ENCODE assay signal across 8 cellular contexts in the genomic region with DNA sequence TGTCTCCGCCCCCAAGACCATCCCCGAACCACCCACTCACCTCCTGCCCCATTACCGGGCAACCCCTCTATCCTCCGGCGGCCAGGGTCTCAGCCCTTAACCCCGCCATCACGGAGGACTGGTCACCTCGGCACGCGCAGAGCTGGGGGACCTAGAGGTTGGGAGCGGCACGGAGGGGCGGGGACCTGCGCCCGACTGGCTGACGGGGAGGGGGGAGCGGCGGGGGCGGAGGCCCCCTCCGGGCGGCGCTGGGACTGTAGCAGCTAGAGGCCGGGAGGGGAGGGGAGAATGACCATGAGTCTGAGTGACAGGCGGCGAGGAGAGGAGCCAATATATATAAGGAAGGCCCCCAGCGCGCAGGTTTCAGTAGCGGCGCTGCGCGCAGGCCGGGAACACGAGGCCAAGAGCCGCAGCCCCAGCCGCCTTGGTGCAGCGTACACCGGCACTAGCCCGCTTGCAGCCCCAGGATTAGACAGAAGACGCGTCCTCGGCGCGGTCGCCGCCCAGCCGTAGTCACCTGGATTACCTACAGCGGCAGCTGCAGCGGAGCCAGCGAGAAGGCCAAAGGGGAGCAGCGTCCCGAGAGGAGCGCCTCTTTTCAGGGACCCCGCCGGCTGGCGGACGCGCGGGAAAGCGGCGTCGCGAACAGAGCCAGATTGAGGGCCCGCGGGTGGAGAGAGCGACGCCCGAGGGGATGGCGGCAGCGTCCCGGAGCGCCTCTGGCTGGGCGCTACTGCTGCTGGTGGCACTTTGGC. TPM values are rescaled to one million over a fixed set of nuclear protein-coding genes. Genes with fewer than 3 reads are reported as not detected.
DNase-seq lines count a peak whose midpoint lies in the region; ATAC-seq and TF ChIP-seq lines count a peak whose summit lies in the region.

A gene (plus strand): TSS at position 366 of the 755 bp plus-strand sequence. CDS start 329 bp downstream, at position 695.

- peak within 1 kb of the TSS; percentile 70 to 73 for H3K27ac ChIP-seq in left lung

- intact Hi-C loops in left lung (cut with DNase I), result no loop called here

- TF ChIP-seq CTCF in left lung (IDR thresholded peaks at IDR 0.05), result no peak

- H3K36me3 ChIP-seq in left lung, result no peaks in the 10 kb centered on the region

- no peaks in the 10 kb centered on the region for H3K9me3 Mint-ChIP-seq in stimulated activated naive CD8-positive, alpha-beta T cell treated with anti-CD3 and anti-CD28 coated beads, Interleukin-15, Interleukin-2, amounts not matched to agents 100 ng/mL and 50 ng/mL, for 24 hours

- H3K4me3 Mint-ChIP-seq in stimulated activated naive CD8-positive, alpha-beta T cell treated with anti-CD3 and anti-CD28 coated beads, Interleukin-15, Interleukin-2, amounts not matched to agents 100 ng/mL and 50 ng/mL, for 24 hours, result peak within 1 kb of the TSS; percentile 60

- DNase-seq in MV-4-11 (lab: John Stamatoyannopoulos, UW) (peak; percentile 9), SK-N-DZ (ENCODE audit: low spot score) (peak; percentile 82), cerebellum (ENCODE audit: low spot score) (peak; percentile 70), left lung (peak; percentile 83 to 89), GOT3 (lab: John Stamatoyannopoulos, UW) (no peak)

- H3K4me3 ChIP-seq in GM08714 (ENCODE audit: low read length), result peak within 1 kb of the TSS; percentile 39; the same call in 1 of the 2 replicates
- peak within 1 kb of the TSS; percentile 48 to 55 for H3K4me3 ChIP-seq in left lung

- H3K27me3 Mint-ChIP-seq in stimulated activated naive CD8-positive, alpha-beta T cell treated with anti-CD3 and anti-CD28 coated beads, Interleukin-15, Interleukin-2, amounts not matched to agents 100 ng/mL and 50 ng/mL, for 24 hours, result peaks cover 66% of the 10 kb centered on the region

- peaks cover 46 to 87% of the 10 kb centered on the region in 2 donors for H3K27me3 ChIP-seq in left lung

- no peaks in the 10 kb centered on the region for H3K36me3 Mint-ChIP-seq in stimulated activated naive CD8-positive, alpha-beta T cell treated with anti-CD3 and anti-CD28 coated beads, Interleukin-15, Interleukin-2, amounts not matched to agents 100 ng/mL and 50 ng/mL, for 24 hours (ENCODE audit: low read depth)

- H3K4me1 ChIP-seq in left lung, result peaks cover 36 to 86% of the 10 kb centered on the region in 2 donors

- H3K27ac Mint-ChIP-seq in stimulated activated naive CD8-positive, alpha-beta T cell treated with anti-CD3 and anti-CD28 coated beads, Interleukin-15, Interleukin-2, amounts not matched to agents 100 ng/mL and 50 ng/mL, for 24 hours, result no peak within 1 kb of the TSS

- no peaks in the 10 kb centered on the region for H3K9me3 ChIP-seq in left lung

- H3K4me1 Mint-ChIP-seq in stimulated activated naive CD8-positive, alpha-beta T cell treated with anti-CD3 and anti-CD28 coated beads, Interleukin-15, Interleukin-2, amounts not matched to agents 100 ng/mL and 50 ng/mL, for 24 hours (ENCODE audit: low read depth), result peaks cover 50% of the 10 kb centered on the region

- ATAC-seq in left lung (peak; percentile 72), HG03520 (IDR thresholded peaks at IDR 0.05; ENCODE audit: unreplicated experiment) (no peak)

RNA-seq across cellular contexts. Expression of the gene that starts here (rescaled TPM):
- polyA plus RNA-seq in SK-N-DZ (2014; cell fraction: cytosol; rRNA removed), result 1.4 and 1.5 TPM in 2 replicates
- 0.93 and 1.6 TPM in 2 replicates for polyA plus RNA-seq in SK-N-DZ (2014; cell fraction: nucleus; rRNA removed)
- total RNA-seq in cerebellum (4.4 TPM), left lung (10 to 100 TPM; 10.4 to 18.1 TPM)
